ENCODE assay signal across 19 cellular contexts in the genomic region with DNA sequence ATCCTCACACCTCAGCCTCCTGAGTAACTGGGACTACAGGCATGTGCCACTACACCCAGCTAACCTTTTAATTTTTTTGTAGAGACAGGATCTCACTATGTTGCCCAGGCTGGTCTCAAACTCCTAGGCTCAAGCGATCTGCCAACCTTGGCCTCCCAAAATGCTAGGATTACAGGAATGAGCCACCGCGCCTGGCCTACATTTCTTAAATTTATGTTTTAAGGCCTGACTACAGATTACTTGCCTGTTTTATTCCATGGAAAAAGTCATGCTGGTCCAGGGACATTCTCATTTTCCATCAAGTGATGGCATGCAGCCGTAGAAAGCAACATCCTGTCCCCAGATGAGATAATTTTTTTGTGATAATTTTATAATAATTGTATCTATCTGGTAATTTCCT. TPM values are rescaled to one million over a fixed set of nuclear protein-coding genes. Genes with fewer than 3 reads are reported as not detected.
DNase-seq lines count a peak whose midpoint lies in the region; ATAC-seq and TF ChIP-seq lines count a peak whose summit lies in the region.
"Had no signal": no experiment of that assay in that cellular context is flagged by ENCODE, and none has a peak within 500 bp of the region (broad histone marks: within the 10 kb centered on the region; RNA-seq: fewer than 3 reads in every experiment).

No MANE protein-coding gene starts in this region.

- H3K27me3 ChIP-seq in adrenal gland (no peaks in the 10 kb centered on the region), esophagus squamous epithelium (no peaks in the 10 kb centered on the region), parathyroid adenoma (ENCODE audit: control insufficient read depth, insufficient read depth, low read length) (no peaks in the 10 kb centered on the region), upper lobe of left lung (peaks cover 0 to under 1% (median 0%) of the 10 kb centered on the region in 4 donors)

- H3K9me3 ChIP-seq in adrenal gland (replicated peaks in 1 of 3) (no peaks in the 10 kb centered on the region), esophagus squamous epithelium (no peaks in the 10 kb centered on the region), parathyroid adenoma (ENCODE audit: control insufficient read depth, low read length) (no peaks in the 10 kb centered on the region), upper lobe of left lung (no peaks in the 10 kb centered on the region), T-helper 17 cell (ENCODE audit: control insufficient read depth, low read length, poor library complexity, severe bottlenecking) (no peaks in the 10 kb centered on the region)

- TF ChIP-seq POLR2A in adrenal gland (IDR thresholded peaks at IDR 0.05), result no peak
- no peak for TF ChIP-seq POLR2A in esophagus squamous epithelium (IDR thresholded peaks at IDR 0.05)
- TF ChIP-seq POLR2A in upper lobe of left lung (IDR thresholded peaks at IDR 0.05), result no peak

- peak overlapping the region in 4 of 5 donors; percentile 35 to 93 (median 60) for H3K27ac ChIP-seq in adrenal gland
- peak overlapping the region; percentile 90 to 98 (median 94) for H3K27ac ChIP-seq in esophagus squamous epithelium
- peak overlapping the region; percentile 99 for H3K27ac ChIP-seq in parathyroid adenoma
- peak overlapping the region; percentile 18 to 92 (median 31) for H3K27ac ChIP-seq in upper lobe of left lung

- H3K4me2 ChIP-seq in parathyroid adenoma (ENCODE audit: low read length), result no peak overlapping the region

- WGBS in adrenal gland, 4 donors, result 44 to 64% (median 52%) methylated on average over 4 of the region's 4 CpGs
- WGBS in esophagus squamous epithelium, 2 donors, result 74 to 77% methylated on average over 4 of the region's 4 CpGs
- 85 to 92% methylated on average over 4 of the region's 4 CpGs for WGBS in upper lobe of left lung, 2 donors

- no peak overlapping the region for H3K4me3 Mint-ChIP-seq in T-helper 17 cell
- H3K4me3 Mint-ChIP-seq: B cell; T-helper 1 cell treated with Interleukin-12 subunit alpha and Interleukin-12 subunit beta and Interleukin-4 antibody, amounts not matched to agents 30 μg/mL and 1 μg/mL, for 36 hours had no signal

- H3K79me2 ChIP-seq in parathyroid adenoma, result peaks cover 99% of the 10 kb centered on the region

- H3K9ac ChIP-seq in parathyroid adenoma, result no peak overlapping the region

- TF ChIP-seq EP300 in upper lobe of left lung (IDR thresholded peaks at IDR 0.05), result no peak

- intact Hi-C loops in adrenal gland (cut with DNase I) (no loop called here), esophagus squamous epithelium (cut with DNase I) (no loop called here)

- peaks cover 35 to 70% of the 10 kb centered on the region in 2 donors for H3K4me1 ChIP-seq in adrenal gland (replicated peaks in 1 of 2)
- H3K4me1 ChIP-seq in esophagus squamous epithelium, result peaks cover 70 to 100% (median 96%) of the 10 kb centered on the region in 3 donors
- peaks cover 82% of the 10 kb centered on the region for H3K4me1 ChIP-seq in parathyroid adenoma
- H3K4me1 ChIP-seq in upper lobe of left lung, result peaks cover 30 to 92% (median 84%) of the 10 kb centered on the region in 4 donors

- no peak for TF ChIP-seq CTCF in adrenal gland (IDR thresholded peaks at IDR 0.05)
- TF ChIP-seq CTCF in esophagus squamous epithelium (IDR thresholded peaks at IDR 0.05), result no peak
- no peak for TF ChIP-seq CTCF in parathyroid adenoma (IDR thresholded peaks at IDR 0.05)
- no peak for TF ChIP-seq CTCF in upper lobe of left lung (IDR thresholded peaks at IDR 0.05)

- peaks cover 8% of the 10 kb centered on the region for H3K4me1 Mint-ChIP-seq in T-helper 17 cell

- no peak overlapping the region for H3K27ac Mint-ChIP-seq in T-helper 17 cell
- H3K27ac Mint-ChIP-seq: B cell had no signal

- peaks cover 11% of the 10 kb centered on the region for H3K36me3 Mint-ChIP-seq in T-helper 17 cell (ENCODE audit: low read depth)

- DNase-seq in adrenal gland (peak in 3 of 7 donors; percentile 41 to 67 (median 56)), esophagus squamous epithelium (lab: John Stamatoyannopoulos, UW) (no peak), upper lobe of left lung (no peak), T-helper 17 cell (no peak)
- DNase-seq in activated naive CD4-positive, alpha-beta T cell treated with anti-CD3 and anti-CD28 coated beads, Interleukin-2, amount 50 U/mL, for 16 hours, result no peak
- no peak for DNase-seq in activated T-cell treated with anti-CD3 and anti-CD28 coated beads, Interleukin-2, amount 50 U/mL, for 1 hour
- DNase-seq: activated effector memory CD4-positive, alpha-beta T cell treated with anti-CD3 and anti-CD28 coated beads, Interleukin-2, amount 50 U/mL, for 16 hours; cortex of kidney; DMS53; erythroblast; NCI-H1436 treated with DMSO at 0.1 percent for 48 hours; NCI-H2227 treated with DMSO at 0.1 percent for 48 hours; NK-92 treated with Interleukin-12 subunit alpha and Interleukin-12 subunit beta, amount 100 ng/mL, for 24 hours; SHP77; stimulated activated naive CD8-positive, alpha-beta T cell treated with anti-CD3 and anti-CD28 coated beads, Interleukin-15, Interleukin-2, amounts not matched to agents 100 U/mL and 50 U/mL, for 24 hours had no signal

- no peak overlapping the region for H3K4me3 ChIP-seq in adrenal gland
- H3K4me3 ChIP-seq in esophagus squamous epithelium, result no peak overlapping the region
- no peak overlapping the region for H3K4me3 ChIP-seq in parathyroid adenoma (ENCODE audit: low read depth, low read length)
- H3K4me3 ChIP-seq in upper lobe of left lung, result no peak overlapping the region

- ATAC-seq in upper lobe of left lung (ENCODE audit: low FRiP score in 2 of 2), result no peak
- no peak for ATAC-seq in T-helper 17 cell
- ATAC-seq: activated CD4-positive, CD25-positive, alpha-beta regulatory T cell treated with anti-CD3 and anti-CD28 coated beads, Interleukin-2, amount 50 U/mL, for 24 hours; stimulated activated naive CD8-positive, alpha-beta T cell treated with anti-CD3 and anti-CD28 coated beads, Interleukin-15, Interleukin-2, amounts not matched to agents 100 U/mL and 50 U/mL, for 24 hours had no signal

- H3K36me3 ChIP-seq in adrenal gland (replicated peaks in 1 of 2) (peaks cover 0 to 9% of the 10 kb centered on the region in 2 donors), esophagus squamous epithelium (peaks cover 0 to 46% (median 6%) of the 10 kb centered on the region in 3 donors), parathyroid adenoma (ENCODE audit: control insufficient read depth, insufficient read depth, low read length) (no peaks in the 10 kb centered on the region), upper lobe of left lung (peaks cover 0 to 7% (median 0%) of the 10 kb centered on the region in 4 donors)

- no peak overlapping the region for H2AFZ ChIP-seq in parathyroid adenoma

- H3K27me3 Mint-ChIP-seq in T-helper 17 cell, result peaks cover 46% of the 10 kb centered on the region

RNA-seq across cellular contexts. Expression of a gene that starts 6.1 kb away (rescaled TPM):
- total RNA-seq in adrenal gland (100 to 1,000 TPM; 165 to 461 (median 322) TPM), esophagus squamous epithelium (1,000 to 10,000 TPM in 1 of 4 donors, 100 to 1,000 TPM in 3; 464 to 1,007 (median 773) TPM), upper lobe of left lung (100 to 1,000 TPM in 5 of 6 donors, 10 to 100 TPM in 1; 96.4 to 716 (median 484) TPM), T-helper 17 cell (10 to 100 TPM in 1 of 2 donors, 1 to 10 TPM in 1; 2.4 to 28.0 TPM)
- 100 to 1,000 TPM in 2 of 3 donors, 10 to 100 TPM in 1; 66.3 to 244 (median 139) TPM for polyA plus RNA-seq in adrenal gland

Comparison
In these comparisons a context has a peak if more than half of its experiments do, and no peak if none do; other contexts are left out.
1. H3K27ac ChIP-seq: peak in every context shown above with its lines; median percentile 99 in parathyroid adenoma; 94 in esophagus squamous epithelium; 60 in adrenal gland; 31 in upper lobe of left lung.